ENCODE assay signal across 16 cellular contexts in the genomic region with DNA sequence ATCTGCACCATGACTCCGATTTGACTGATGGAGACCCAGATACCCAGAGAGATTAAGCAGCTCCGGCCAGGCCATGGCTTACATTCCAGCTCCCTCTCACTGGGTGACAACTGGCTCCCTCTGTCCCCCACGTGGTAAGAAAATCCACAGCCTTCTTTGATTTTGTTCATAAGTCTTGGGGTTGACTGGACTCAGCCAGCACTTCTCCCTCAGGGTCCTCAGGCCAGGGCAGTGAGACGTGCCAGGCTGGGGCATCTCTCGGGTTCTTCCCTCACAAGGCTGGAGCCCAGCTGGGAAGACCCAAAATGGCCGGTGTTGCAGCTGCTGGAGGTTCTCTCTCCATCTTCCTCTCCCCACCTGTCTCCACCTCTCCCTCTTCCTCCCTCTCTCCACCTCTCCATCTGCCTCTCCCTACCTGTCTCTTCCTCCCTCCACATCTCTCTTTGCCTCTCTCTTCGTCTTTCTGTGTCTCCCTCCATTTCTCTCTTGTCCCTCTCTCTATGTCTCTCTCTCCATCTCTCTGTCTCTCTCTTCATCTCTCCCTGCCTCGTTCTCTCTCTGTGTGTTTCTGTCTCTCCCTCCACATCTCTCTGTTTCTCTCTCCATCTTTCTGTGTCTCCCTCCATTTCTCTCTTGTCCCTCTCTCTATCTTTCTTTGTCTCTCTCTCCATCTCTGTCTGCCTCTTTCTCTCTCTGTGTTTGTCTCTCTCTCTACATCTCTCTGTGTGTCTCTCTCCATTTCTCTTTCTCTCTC.
DNase-seq lines count a peak whose midpoint lies in the region; ATAC-seq and TF ChIP-seq lines count a peak whose summit lies in the region.
"Had no signal": no experiment of that assay in that cellular context is flagged by ENCODE, and none has a peak within 500 bp of the region (broad histone marks: within the 10 kb centered on the region; RNA-seq: fewer than 3 reads in every experiment).

No MANE protein-coding gene starts in this region.

- peak overlapping the region; percentile 1 for H3K27ac Mint-ChIP-seq in T-helper 2 cell treated with Interferon-gamma antibody and Interleukin-4, amounts not matched to agents 5 μg/mL and 100 μg/mL, for 36 hours
- H3K27ac Mint-ChIP-seq in glutamatergic neuron (ENCODE audit: unreplicated experiment): no peak overlapping the region

- peaks cover 4% of the 10 kb centered on the region for H3K4me1 Mint-ChIP-seq in T-helper 2 cell treated with Interferon-gamma antibody and Interleukin-4, amounts not matched to agents 5 μg/mL and 100 μg/mL, for 36 hours (ENCODE audit: low read depth)
- H3K4me1 Mint-ChIP-seq in glutamatergic neuron (ENCODE audit: low read depth, unreplicated experiment): no peaks in the 10 kb centered on the region
- H3K4me1 Mint-ChIP-seq: CD14-positive monocyte had no signal

- H3K14ac ChIP-seq in neuronal stem cell (ENCODE audit: low read length): no peak overlapping the region

- DNase-seq in T-helper 2 cell treated with Interferon-gamma antibody and Interleukin-4, amounts not matched to agents 5 μg/mL and 100 μg/mL, for 36 hours (ENCODE audit: low spot score): no peak
- DNase-seq in T-helper 2 cell (no peak), Panc1 (ENCODE audit: low read depth, low spot score) (no peak), neuronal stem cell (ENCODE audit: low spot score) (no peak), PC-9 (no peak), glutamatergic neuron (no peak), KG1 (lab: John Stamatoyannopoulos, UW) (no peak)
- no peak for DNase-seq in stimulated activated CD8-positive, alpha-beta memory T cell treated with anti-CD3 and anti-CD28 coated beads, Interleukin-4, amount 100 ng/mL, for 48 hours
- DNase-seq: ACHN, NCI-H1092 treated with DMSO at 0.1 percent for 48 hours, NCI-H1436 treated with DMSO at 0.1 percent for 48 hours, NCI-H1930, NCI-H748 treated with DMSO at 0.1 percent for 48 hours, SJCRH30 had no signal

- no peak overlapping the region for H3K23ac ChIP-seq in neuronal stem cell (ENCODE audit: low read depth, low read length, poor library complexity)

- no peak overlapping the region for H3K4ac ChIP-seq in neuronal stem cell (ENCODE audit: low read length)

- peaks cover 4% of the 10 kb centered on the region for H3K27me3 Mint-ChIP-seq in T-helper 2 cell treated with Interferon-gamma antibody and Interleukin-4, amounts not matched to agents 5 μg/mL and 100 μg/mL, for 36 hours (ENCODE audit: low read depth)
- H3K27me3 Mint-ChIP-seq in glutamatergic neuron (ENCODE audit: unreplicated experiment): peaks cover 1% of the 10 kb centered on the region

- WGBS in neuronal stem cell (ENCODE audit: extremely low coverage in 2 of 2, insufficient read length in 2 of 2, insufficient replicate concordance in 1 of 2), 2 donors: no CpG with 5 or more reads among the region's 8 CpGs

- H3K18ac ChIP-seq in neuronal stem cell (ENCODE audit: low read length): no peak overlapping the region

- CTCF ChIA-PET in Panc1 (lab: Charles Lee): no interaction called here
- CTCF ChIA-PET in PC-9 (lab: Charles Lee): no interaction called here

- peak overlapping the region; percentile 15 for H2BK15ac ChIP-seq in neuronal stem cell (ENCODE audit: low read length)

- H4K8ac ChIP-seq in neuronal stem cell (ENCODE audit: low read depth, low read length): no peak overlapping the region

- H4K91ac ChIP-seq in neuronal stem cell (ENCODE audit: low read depth, low read length, poor library complexity): no peak overlapping the region

- H3K4me2 ChIP-seq in neuronal stem cell (ENCODE audit: insufficient read depth, low read length, poor library complexity, severe bottlenecking): no peak overlapping the region
- no peak overlapping the region for H3K4me2 ChIP-seq in PC-9

- BruUV-seq in Panc1 (replicated peaks; lab: Mats Ljungman, UMichigan) (no TSS peak), PC-9 (replicated peaks; lab: Mats Ljungman, UMichigan) (no TSS peak)

- no peaks in the 10 kb centered on the region for H3K36me3 Mint-ChIP-seq in T-helper 2 cell treated with Interferon-gamma antibody and Interleukin-4, amounts not matched to agents 5 μg/mL and 100 μg/mL, for 36 hours (ENCODE audit: low read depth)
- H3K36me3 Mint-ChIP-seq in glutamatergic neuron (ENCODE audit: unreplicated experiment): no peaks in the 10 kb centered on the region
- H3K36me3 Mint-ChIP-seq: CD14-positive monocyte had no signal

- no peaks in the 10 kb centered on the region for H3K36me3 ChIP-seq in Panc1 (ENCODE audit: control insufficient read depth, insufficient read depth, low read length)
- no peaks in the 10 kb centered on the region for H3K36me3 ChIP-seq in neuronal stem cell (replicated peaks in 1 of 2; ENCODE audit: control insufficient read depth in 2 of 2, insufficient read depth in 2 of 2, low read length in 2 of 2)
- no peaks in the 10 kb centered on the region for H3K36me3 ChIP-seq in PC-9 (ENCODE audit: low read depth)
- H3K36me3 ChIP-seq: SJCRH30 had no signal

- TF ChIP-seq CTCF in Panc1 (IDR thresholded peaks at IDR 0.05) (no peak), PC-9 (conservative IDR thresholded peaks at IDR 0.05) (no peak), glutamatergic neuron (IDR thresholded peaks at IDR 0.05; ENCODE audit: partially characterized antibody, unreplicated experiment) (no peak)

- ATAC-seq in Panc1: 0 out of 2 replicates have a peak, but pooled peaks have one; percentile 38

- H3K9me3 Mint-ChIP-seq in T-helper 2 cell treated with Interferon-gamma antibody and Interleukin-4, amounts not matched to agents 5 μg/mL and 100 μg/mL, for 36 hours: no peaks in the 10 kb centered on the region
- H3K9me3 Mint-ChIP-seq in glutamatergic neuron (ENCODE audit: unreplicated experiment): no peaks in the 10 kb centered on the region

- H2BK120ac ChIP-seq in neuronal stem cell (ENCODE audit: low read depth, low read length): no peak overlapping the region

- H3K9ac ChIP-seq in neuronal stem cell (ENCODE audit: low read depth, low read length, poor library complexity): no peak overlapping the region

- H3K27me3 ChIP-seq in Panc1 (ENCODE audit: control insufficient read depth, insufficient read depth, low read length) (no peaks in the 10 kb centered on the region), neuronal stem cell (ENCODE audit: control insufficient read depth in 3 of 3, insufficient read depth in 3 of 3, low read depth in 1 of 3, low read length in 3 of 3) (no peaks in the 10 kb centered on the region), PC-9 (ENCODE audit: insufficient read depth, low read depth) (peaks cover 85% of the 10 kb centered on the region)
- H3K27me3 ChIP-seq: SJCRH30 had no signal

- H3K9me3 ChIP-seq in Panc1 (ENCODE audit: control insufficient read depth, insufficient read depth, low read depth, low read length): no peaks in the 10 kb centered on the region
- H3K9me3 ChIP-seq in neuronal stem cell (replicated peaks in 1 of 2; ENCODE audit: control insufficient read depth in 2 of 2, insufficient read depth in 1 of 2, low read depth in 1 of 2, low read length in 2 of 2): no peaks in the 10 kb centered on the region
- H3K9me3 ChIP-seq in PC-9 (ENCODE audit: insufficient read depth, low read depth): no peaks in the 10 kb centered on the region
- H3K9me3 ChIP-seq: SJCRH30 had no signal

- no peaks in the 10 kb centered on the region for H3F3A ChIP-seq in PC-9 (ENCODE audit: insufficient read depth, low read depth)

- no peak overlapping the region for H3K4me3 ChIP-seq in Panc1 (ENCODE audit: low read depth in 2 of 2, low read length in 2 of 2)
- H3K4me3 ChIP-seq in neuronal stem cell (ENCODE audit: low read length in 2 of 2): no peak overlapping the region
- no peak overlapping the region for H3K4me3 ChIP-seq in PC-9
- H3K4me3 ChIP-seq: SJCRH30 had no signal

- H3K4me3 Mint-ChIP-seq in T-helper 2 cell treated with Interferon-gamma antibody and Interleukin-4, amounts not matched to agents 5 μg/mL and 100 μg/mL, for 36 hours: no peak overlapping the region
- no peak overlapping the region for H3K4me3 Mint-ChIP-seq in glutamatergic neuron (ENCODE audit: unreplicated experiment)
- H3K4me3 Mint-ChIP-seq: CD14-positive monocyte had no signal

- H3K9me2 ChIP-seq in PC-9 (ENCODE audit: insufficient read depth): no peaks in the 10 kb centered on the region

- H2AK5ac ChIP-seq in neuronal stem cell (ENCODE audit: low read depth, low read length): no peak overlapping the region

- no peak overlapping the region for H2BK12ac ChIP-seq in neuronal stem cell (ENCODE audit: low read length)

- no peaks in the 10 kb centered on the region for H3K4me1 ChIP-seq in Panc1 (ENCODE audit: control insufficient read depth, insufficient read depth, low read length)
- no peaks in the 10 kb centered on the region for H3K4me1 ChIP-seq in neuronal stem cell (ENCODE audit: control insufficient read depth in 2 of 2, insufficient read depth in 1 of 2, low read depth in 1 of 2, low read length in 2 of 2)
- no peaks in the 10 kb centered on the region for H3K4me1 ChIP-seq in PC-9 (replicated peaks; ENCODE audit: insufficient read depth)
- H3K4me1 ChIP-seq: SJCRH30 had no signal

- H2AFZ ChIP-seq in neuronal stem cell (ENCODE audit: low read length) (no peak overlapping the region), PC-9 (no peak overlapping the region)

- H2BK5ac ChIP-seq in neuronal stem cell (ENCODE audit: low read length): no peak overlapping the region

- H4K20me1 ChIP-seq in PC-9 (ENCODE audit: insufficient read depth): no peaks in the 10 kb centered on the region

- H3K27ac ChIP-seq in Panc1 (ENCODE audit: low read length): no peak overlapping the region
- no peak overlapping the region for H3K27ac ChIP-seq in neuronal stem cell (replicated peaks; ENCODE audit: low read length)
- no peak overlapping the region for H3K27ac ChIP-seq in PC-9
- H3K27ac ChIP-seq: 22Rv1, SJCRH30 had no signal

- in situ Hi-C loops in Panc1 (cut with HindIII; ENCODE audit: low pct_unique_long_range_greater_than_20kb, low sequenced_read_pairs): no loop called here

- intact Hi-C loops in Panc1 (cut with micrococcal nuclease; ENCODE audit: unreplicated experiment) (no loop called here), PC-9 (cut with micrococcal nuclease; ENCODE audit: unreplicated experiment) (no loop called here)

- no peaks in the 10 kb centered on the region for H3K79me2 ChIP-seq in PC-9 (ENCODE audit: low read depth)

- no peaks in the 10 kb centered on the region for H3K79me1 ChIP-seq in neuronal stem cell (ENCODE audit: low read depth, low read length)

- POLR2A ChIA-PET in Panc1 (lab: Charles Lee): no interaction called here
- POLR2A ChIA-PET in PC-9 (lab: Charles Lee; ENCODE audit: unreplicated experiment): no interaction called here
